ENCODE assay signal across 26 cellular contexts in the genomic region with DNA sequence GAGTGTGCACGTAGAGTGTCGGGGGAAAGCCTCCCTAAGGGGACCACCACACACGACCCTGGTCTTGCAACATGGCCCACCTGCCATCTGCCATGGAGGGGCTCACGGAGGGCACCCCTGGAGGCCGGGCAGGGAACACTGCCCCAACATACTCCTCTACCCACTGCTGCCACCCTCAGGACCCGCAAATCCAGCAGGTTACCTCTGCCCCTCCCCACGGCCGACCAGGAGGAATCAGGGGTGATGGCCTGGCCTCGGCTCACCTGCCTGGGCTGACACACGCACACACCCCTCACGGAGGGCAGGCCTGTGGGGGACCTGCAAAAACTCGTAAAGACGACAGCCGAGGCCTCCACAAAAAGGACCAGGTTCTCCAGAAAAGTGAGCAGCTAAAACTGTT.
"Had no signal": no experiment of that assay in that cellular context is flagged by ENCODE, and none has a peak within 500 bp of the region (broad histone marks: within the 10 kb centered on the region; RNA-seq: fewer than 3 reads in every experiment).

No MANE protein-coding gene starts in this region.

- H3K27ac ChIP-seq: esophagus squamous epithelium, left ventricle myocardium inferior, ovary, skin epidermis, thoracic aorta, uterus had no signal

- H3K36me3 ChIP-seq: ovary, thoracic aorta, uterus had no signal

- H3K4me3 ChIP-seq: esophagus squamous epithelium, left ventricle myocardium inferior, lung, ovary, skin epidermis, thoracic aorta, uterus had no signal

- H3K4me3 Mint-ChIP-seq: activated naive CD4-positive, alpha-beta T cell treated with anti-CD3 and anti-CD28 coated beads, Interleukin-2, amount 10 ng/mL, durations not matched to agents 7 days and 5 days; activated naive CD8-positive, alpha-beta T cell treated with anti-CD3 and anti-CD28 coated beads, Interleukin-2, amount 10 ng/mL, durations not matched to agents 7 days and 5 days; activated T-helper 1 cell treated with anti-CD3 and anti-CD28 coated beads, Interleukin-12 subunit alpha, Interleukin-12 subunit beta, Interleukin-2, Interleukin-4 antibody, amounts not matched to agents 30 ng/mL and 10 ng/mL and 1 ng/mL, durations not matched to agents 14 hours and 24 hours and 36 hours; nephron progenitor cell; stimulated activated naive CD8-positive, alpha-beta T cell treated with anti-CD3 and anti-CD28 coated beads, Interleukin-15, Interleukin-2, amounts not matched to agents 100 ng/mL and 50 ng/mL, for 24 hours; T-helper 2 cell treated with Interferon-gamma antibody and Interleukin-4, amounts not matched to agents 5 μg/mL and 100 μg/mL, for 36 hours had no signal

- H3K27me3 ChIP-seq: esophagus squamous epithelium, ovary, uterus had no signal

- H3K9me3 Mint-ChIP-seq: activated naive CD4-positive, alpha-beta T cell treated with anti-CD3 and anti-CD28 coated beads, Interleukin-2, amount 10 ng/mL, durations not matched to agents 7 days and 5 days; activated naive CD8-positive, alpha-beta T cell treated with anti-CD3 and anti-CD28 coated beads, Interleukin-2, amount 10 ng/mL, durations not matched to agents 7 days and 5 days; activated T-helper 1 cell treated with anti-CD3 and anti-CD28 coated beads, Interleukin-12 subunit alpha, Interleukin-12 subunit beta, Interleukin-2, Interleukin-4 antibody, amounts not matched to agents 30 ng/mL and 10 ng/mL and 1 ng/mL, durations not matched to agents 14 hours and 24 hours and 36 hours; nephron progenitor cell; stimulated activated naive CD8-positive, alpha-beta T cell treated with anti-CD3 and anti-CD28 coated beads, Interleukin-15, Interleukin-2, amounts not matched to agents 100 ng/mL and 50 ng/mL, for 24 hours; T-helper 2 cell treated with Interferon-gamma antibody and Interleukin-4, amounts not matched to agents 5 μg/mL and 100 μg/mL, for 36 hours had no signal

- ATAC-seq: activated CD4-positive, CD25-positive, alpha-beta regulatory T cell treated with anti-CD3 and anti-CD28 coated beads, Interleukin-2, amount 50 U/mL, for 24 hours; sciatic nerve had no signal

- H3K9me3 ChIP-seq: esophagus squamous epithelium, left ventricle myocardium inferior, ovary, thoracic aorta, uterus had no signal

- H3K4me1 Mint-ChIP-seq: activated naive CD4-positive, alpha-beta T cell treated with anti-CD3 and anti-CD28 coated beads, Interleukin-2, amount 10 ng/mL, durations not matched to agents 7 days and 5 days; activated naive CD8-positive, alpha-beta T cell treated with anti-CD3 and anti-CD28 coated beads, Interleukin-2, amount 10 ng/mL, durations not matched to agents 7 days and 5 days had no signal

- DNase-seq: activated CD4-positive, alpha-beta T cell treated with anti-CD3 and anti-CD28 coated beads for 48 hours; activated CD4-positive, alpha-beta T cell treated with anti-CD3 and anti-CD28 coated beads, Interleukin-2, amount 50 U/mL, for 48 hours; activated CD8-positive, alpha-beta memory T cell treated with anti-CD3 and anti-CD28 coated beads, Interleukin-2, amount 50 U/mL, for 4 hours; activated effector memory CD4-positive, alpha-beta T cell treated with anti-CD3 and anti-CD28 coated beads, Interleukin-2, amount 50 U/mL, for 16 hours; activated naive CD4-positive, alpha-beta T cell treated with anti-CD3 and anti-CD28 coated beads, Interleukin-2, amount 10 ng/mL, durations not matched to agents 7 days and 5 days; activated naive CD8-positive, alpha-beta T cell treated with anti-CD3 and anti-CD28 coated beads, Interleukin-2, amount 10 ng/mL, durations not matched to agents 7 days and 5 days; activated T-cell treated with anti-CD3 and anti-CD28 coated beads, Interleukin-2, amount 50 U/mL, for 1 hour; amniotic stem cell; central memory CD4-positive, alpha-beta T cell; esophagus squamous epithelium; left ventricle myocardium inferior; nephron progenitor cell; ovary; stimulated activated CD4-positive, alpha-beta T cell treated with anti-CD3 and anti-CD28 coated beads, Interleukin-12 subunit alpha, Interleukin-12 subunit beta, amount 100 ng/mL, for 4 hours; stimulated activated CD4-positive, alpha-beta T cell treated with anti-CD3 and anti-CD28 coated beads, Interleukin-4, amount 100 ng/mL, for 1 hour; trophoblast cell; uterus had no signal

- H3K27me3 Mint-ChIP-seq: activated naive CD4-positive, alpha-beta T cell treated with anti-CD3 and anti-CD28 coated beads, Interleukin-2, amount 10 ng/mL, durations not matched to agents 7 days and 5 days; activated naive CD8-positive, alpha-beta T cell treated with anti-CD3 and anti-CD28 coated beads, Interleukin-2, amount 10 ng/mL, durations not matched to agents 7 days and 5 days; progenitor cell of endocrine pancreas; stimulated activated naive CD8-positive, alpha-beta T cell treated with anti-CD3 and anti-CD28 coated beads, Interleukin-15, Interleukin-2, amounts not matched to agents 100 ng/mL and 50 ng/mL, for 24 hours had no signal

- H3K4me1 ChIP-seq: uterus had no signal

- H3K27ac Mint-ChIP-seq: activated naive CD4-positive, alpha-beta T cell treated with anti-CD3 and anti-CD28 coated beads, Interleukin-2, amount 10 ng/mL, durations not matched to agents 7 days and 5 days; activated naive CD8-positive, alpha-beta T cell treated with anti-CD3 and anti-CD28 coated beads, Interleukin-2, amount 10 ng/mL, durations not matched to agents 7 days and 5 days; activated T-helper 1 cell treated with anti-CD3 and anti-CD28 coated beads, Interleukin-12 subunit alpha, Interleukin-12 subunit beta, Interleukin-2, Interleukin-4 antibody, amounts not matched to agents 30 ng/mL and 10 ng/mL and 1 ng/mL, durations not matched to agents 14 hours and 24 hours and 36 hours; nephron progenitor cell; progenitor cell of endocrine pancreas; stimulated activated naive CD8-positive, alpha-beta T cell treated with anti-CD3 and anti-CD28 coated beads, Interleukin-15, Interleukin-2, amounts not matched to agents 100 ng/mL and 50 ng/mL, for 24 hours; T-helper 2 cell treated with Interferon-gamma antibody and Interleukin-4, amounts not matched to agents 5 μg/mL and 100 μg/mL, for 36 hours had no signal
